In the genomic region with DNA sequence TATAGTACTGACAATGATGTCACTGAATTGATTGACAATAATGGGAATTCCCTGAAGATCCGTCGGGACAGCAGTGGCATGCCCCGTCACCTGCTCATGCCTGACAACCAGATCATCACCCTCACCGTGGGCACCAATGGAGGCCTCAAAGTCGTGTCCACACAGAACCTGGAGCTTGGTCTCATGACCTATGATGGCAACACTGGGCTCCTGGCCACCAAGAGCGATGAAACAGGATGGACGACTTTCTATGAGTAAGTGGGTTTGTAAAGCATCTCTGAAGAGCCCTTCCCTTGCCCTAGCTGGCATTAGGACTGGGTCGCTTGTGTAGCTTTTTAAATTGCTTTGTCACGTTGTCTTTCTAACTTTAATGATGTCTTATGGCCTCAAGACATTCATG, we compare ENCODE assay signal across 17 cellular contexts.
A peak's percentile ranks its signal among the peaks of the same experiment; 100 is the strongest.
DNase-seq lines count a peak whose midpoint lies in the region; ATAC-seq, FAIRE-seq and TF ChIP-seq lines count a peak whose summit lies in the region.
"Had no signal": no experiment of that assay in that cellular context is flagged by ENCODE, and none has a peak within 500 bp of the region (broad histone marks: within the 10 kb centered on the region; RNA-seq: fewer than 3 reads in every experiment).

No MANE protein-coding gene starts in this region.

- 22% methylated on average over 9 of the region's 9 CpGs for WGBS in HepG2 (ENCODE audit: low lambda C conversion rate)
- 67% methylated on average over 4 of the region's 9 CpGs for WGBS in right lobe of liver (ENCODE audit: insufficient coverage, low coverage, low lambda C conversion rate, missing lambda C conversion rate)
- 76 to 79% methylated on average over 9 of the region's 9 CpGs for WGBS in thyroid gland, 2 donors

- no peaks in the 10 kb centered on the region for H3K36me3 ChIP-seq in HepG2 (replicated peaks in 1 of 2; ENCODE audit: control insufficient read depth in 1 of 2, insufficient read depth in 2 of 2, low read length in 2 of 2)
- no peaks in the 10 kb centered on the region for H3K36me3 ChIP-seq in right lobe of liver
- no peaks in the 10 kb centered on the region for H3K36me3 ChIP-seq in OCI-LY7 (ENCODE audit: insufficient read depth, low read length)
- no peaks in the 10 kb centered on the region for H3K36me3 ChIP-seq in thyroid gland

- DNase-seq in HepG2 (ENCODE audit: low spot score) (no peak), right lobe of liver (no peak), OCI-LY7 (ENCODE audit: low spot score) (no peak), epithelial cell of esophagus (ENCODE audit: low read depth) (peak; percentile 57), thyroid gland (peak; percentile 31), NCI-H1417 (lab: John Stamatoyannopoulos, UW) (no peak)
- no peak for DNase-seq in stimulated activated CD4-positive, alpha-beta T cell treated with anti-CD3 and anti-CD28 coated beads, Interleukin-2, amount 100 ng/mL, for 48 hours
- DNase-seq in activated CD4-positive, alpha-beta T cell treated with anti-CD3 and anti-CD28 coated beads for 48 hours: no peak
- DNase-seq: ACHN; Calu3; CD4-positive, CD25-positive, alpha-beta regulatory T cell; DMS 273 treated with DMSO at 0.1 percent for 48 hours; DMS79 treated with DMSO at 0.1 percent for 48 hours; GDM1; H7 had no signal

- H3K9me2 ChIP-seq in OCI-LY7 (ENCODE audit: insufficient read depth, low read length): no peaks in the 10 kb centered on the region

- H4K20me1 ChIP-seq in HepG2 (ENCODE audit: insufficient read depth, low read length) (no peaks in the 10 kb centered on the region), OCI-LY7 (ENCODE audit: insufficient read depth, low read length) (no peaks in the 10 kb centered on the region)
- H4K20me1 ChIP-seq: BLaER1 treated with 17β-estradiol and CSF1 and Interleukin-3, amounts not matched to agents 10 nM and 100 nM had no signal

- H3K4me2 ChIP-seq in HepG2 (ENCODE audit: low read depth, low read length) (no peak overlapping the region), OCI-LY7 (ENCODE audit: low read length) (no peak overlapping the region)

- intact Hi-C loops in HepG2 (cut with micrococcal nuclease; ENCODE audit: unreplicated experiment) (loop anchor here (1.0 to 5.0 kb wide), 2 partner anchors 104 to 956 kb away; no protein-coding TSS in a partner anchor), right lobe of liver (cut with DNase I) (loop anchor here in 1 of 2 donors (5.0 kb wide), 1 partner anchor 86 kb away; no protein-coding TSS in a partner anchor), OCI-LY7 (cut with micrococcal nuclease; ENCODE audit: unreplicated experiment) (loop anchor here (1.0 kb wide), 1 partner anchor 495 kb away; no protein-coding TSS in a partner anchor), thyroid gland (cut with DNase I) (no loop called here)

- no peak for TF ChIP-seq POLR2A in HepG2 (IDR thresholded peaks at IDR 0.05; ENCODE audit: insufficient read depth in 1 of 2, low read depth in 2 of 2, low read length in 2 of 2)
- no peak for TF ChIP-seq POLR2A in right lobe of liver (IDR thresholded peaks at IDR 0.05)
- TF ChIP-seq POLR2A in thyroid gland (IDR thresholded peaks at IDR 0.05): no peak

- H3K4me1 ChIP-seq in HepG2 (ENCODE audit: insufficient read depth, low read length) (no peaks in the 10 kb centered on the region), right lobe of liver (no peaks in the 10 kb centered on the region), OCI-LY7 (ENCODE audit: insufficient read depth, low read length, poor library complexity, severe bottlenecking) (no peaks in the 10 kb centered on the region), thyroid gland (peaks cover 30 to 42% of the 10 kb centered on the region in 2 donors)

- H3K9ac ChIP-seq in HepG2 (ENCODE audit: insufficient read depth, low read depth, low read length): no peak overlapping the region

- no peak for TF ChIP-seq CTCF in HepG2 (CRISPR knock-in tag; IDR thresholded peaks at IDR 0.05)
- no peak for TF ChIP-seq CTCF in right lobe of liver (IDR thresholded peaks at IDR 0.05)
- no peak for TF ChIP-seq CTCF in OCI-LY7 (conservative IDR thresholded peaks at IDR 0.05; ENCODE audit: low read length)
- TF ChIP-seq CTCF in epithelial cell of esophagus (IDR thresholded peaks at IDR 0.05; ENCODE audit: insufficient read depth, low read depth, low read length, missing control alignments): no peak
- no peak for TF ChIP-seq CTCF in thyroid gland (IDR thresholded peaks at IDR 0.05)

- H3K79me2 ChIP-seq in HepG2 (ENCODE audit: insufficient read depth, low read length) (no peaks in the 10 kb centered on the region), OCI-LY7 (ENCODE audit: insufficient read depth, low read depth, low read length) (no peaks in the 10 kb centered on the region)

- in situ Hi-C loops in HepG2 (cut with HindIII; ENCODE audit: extremely low pct_ligation_motif_present, low pct_unique_long_range_greater_than_20kb): no loop called here

- H3K27me3 ChIP-seq in HepG2 (ENCODE audit: control insufficient read depth in 1 of 2, insufficient read depth in 2 of 2, low read length in 2 of 2) (peaks cover 1 to 11% of the 10 kb centered on the region in 2 experiments; a peak in 2 of 5 replicates), right lobe of liver (no peaks in the 10 kb centered on the region), thyroid gland (no peaks in the 10 kb centered on the region)
- H3K27me3 ChIP-seq: BLaER1 treated with 17β-estradiol and CSF1 and Interleukin-3, amounts not matched to agents 10 nM and 100 nM had no signal

- no peak for TF ChIP-seq RAD21 in HepG2 (CRISPR knock-in tag; IDR thresholded peaks at IDR 0.05)

- BruUV-seq in HepG2 (replicated peaks; lab: Mats Ljungman, UMichigan) (no TSS peak), OCI-LY7 (replicated peaks; lab: Mats Ljungman, UMichigan) (no TSS peak)

- no peak overlapping the region for H3K27ac ChIP-seq in HepG2 (ENCODE audit: extremely low read length, insufficient read depth, low read length)
- no peak overlapping the region for H3K27ac ChIP-seq in right lobe of liver
- H3K27ac ChIP-seq in OCI-LY7 (ENCODE audit: low read depth, low read length, poor library complexity, severe bottlenecking): no peak overlapping the region
- H3K27ac ChIP-seq in thyroid gland: no peak overlapping the region

- H2AFZ ChIP-seq in HepG2 (ENCODE audit: low read length): no peak overlapping the region
- H2AFZ ChIP-seq in OCI-LY7 (ENCODE audit: low read length): peak overlapping the region; percentile 95

- H3K4me3 ChIP-seq in HepG2 (replicated peaks in 1 of 3; ENCODE audit: insufficient read depth in 1 of 3, low read depth in 2 of 3, low read length in 3 of 3) (no peak overlapping the region), right lobe of liver (no peak overlapping the region), OCI-LY7 (ENCODE audit: low read depth, low read length, poor library complexity, severe bottlenecking) (no peak overlapping the region), epithelial cell of esophagus (ENCODE audit: low read length) (no peak overlapping the region), thyroid gland (replicated peaks in 1 of 3) (no peak overlapping the region)

- H3K9me3 ChIP-seq in HepG2 (ENCODE audit: low read length) (no peaks in the 10 kb centered on the region), right lobe of liver (no peaks in the 10 kb centered on the region), OCI-LY7 (ENCODE audit: low read length) (no peaks in the 10 kb centered on the region), thyroid gland (no peaks in the 10 kb centered on the region)
- H3K9me3 ChIP-seq: BLaER1 treated with 17β-estradiol and CSF1 and Interleukin-3, amounts not matched to agents 10 nM and 100 nM had no signal

- no peak for FAIRE-seq in HepG2 (lab: Jason Lieb, UNC)
- FAIRE-seq: GM12892 had no signal

- POLR2A ChIA-PET in HepG2 (lab: Yijun Ruan, JAX) (no interaction called here), OCI-LY7 (lab: Charles Lee) (interaction anchor here (0.8 kb wide), 1 partner anchor 11 kb away, joined by 3 read pairs; no protein-coding TSS in a partner anchor)

- ATAC-seq in HepG2 (no peak), right lobe of liver (no peak)

- CTCF ChIA-PET in HepG2 (lab: Yijun Ruan, JAX; ENCODE audit: low intra/inter-chr PET ratio, low total read pairs) (interaction anchor here (3.3 kb wide), 1 partner anchor 104 kb away, joined by 23 read pairs; no protein-coding TSS in a partner anchor), OCI-LY7 (lab: Charles Lee; ENCODE audit: unreplicated experiment) (no interaction called here)

- TF ChIP-seq EP300 in HepG2 (IDR thresholded peaks at IDR 0.05; ENCODE audit: low read depth in 2 of 2, low read length in 2 of 2) (no peak), HepG2 (CRISPR knock-in tag; IDR thresholded peaks at IDR 0.05; ENCODE audit: borderline replicate concordance) (no peak)

TF ChIP-seq in HepG2, 621 proteins besides CTCF, POLR2A, EP300 and RAD21:
- TF ChIP-seq RFX5 (IDR thresholded peaks at IDR 0.05; ENCODE audit: low read depth, low read length) (no peak), PHB2 (IDR thresholded peaks at IDR 0.05; ENCODE audit: partially characterized antibody) (no peak), MLLT10 (CRISPR knock-in tag; IDR thresholded peaks at IDR 0.05) (no peak), YEATS4 (CRISPR knock-in tag; IDR thresholded peaks at IDR 0.05; ENCODE audit: borderline replicate concordance) (no peak), ZNF17 (CRISPR knock-in tag; IDR thresholded peaks at IDR 0.05) (no peak), CREB1 (IDR thresholded peaks at IDR 0.05) (0 out of 2 replicates have a peak, but pooled peaks have one; percentile 5), CREB1 (CRISPR knock-in tag; IDR thresholded peaks at IDR 0.05) (no peak)
- TF ChIP-seq, protein P1, sequence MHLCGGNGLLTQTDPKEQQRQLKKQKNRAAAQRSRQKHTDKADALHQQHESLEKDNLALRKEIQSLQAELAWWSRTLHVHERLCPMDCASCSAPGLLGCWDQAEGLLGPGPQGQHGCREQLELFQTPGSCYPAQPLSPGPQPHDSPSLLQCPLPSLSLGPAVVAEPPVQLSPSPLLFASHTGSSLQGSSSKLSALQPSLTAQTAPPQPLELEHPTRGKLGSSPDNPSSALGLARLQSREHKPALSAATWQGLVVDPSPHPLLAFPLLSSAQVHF (CRISPR knock-in tag; IDR thresholded peaks at IDR 0.05): no peak

Comparison
In these comparisons a context has a peak if more than half of its experiments do, and no peak if none do; other contexts are left out.
1. DNase-seq: peak in epithelial cell of esophagus (single experiment) and thyroid gland (2 of 2); none in HepG2 (single experiment), right lobe of liver (0 of 3), OCI-LY7 (single experiment), stimulated activated CD4-positive, alpha-beta T cell treated with anti-CD3 and anti-CD28 coated beads, Interleukin-2, amount 100 ng/mL, for 48 hours (0 of 2), activated CD4-positive, alpha-beta T cell treated with anti-CD3 and anti-CD28 coated beads for 48 hours (single experiment) and NCI-H1417 (0 of 3).